18 cellular contexts compared by ENCODE assay signal in the genomic region with DNA sequence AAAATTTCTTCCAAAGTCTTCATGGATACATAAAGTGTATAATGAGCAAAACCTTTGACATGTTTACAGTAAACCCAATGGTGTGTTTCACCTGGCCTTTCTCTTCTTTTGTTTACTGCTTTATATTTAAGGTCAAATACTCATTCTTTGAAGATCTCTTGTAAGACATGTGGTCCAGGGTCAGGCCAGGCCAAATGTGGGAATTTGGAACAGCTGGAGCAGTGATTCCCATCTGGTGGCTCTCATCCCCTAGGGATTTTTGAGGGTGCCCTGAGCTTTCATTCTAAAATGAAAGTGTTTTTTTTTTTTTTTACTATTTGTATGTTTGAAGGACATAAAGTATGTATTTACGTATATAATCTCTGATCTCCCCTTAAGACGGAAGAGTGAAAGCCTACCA.
"Had no signal": no experiment of that assay in that cellular context is flagged by ENCODE, and none has a peak within 500 bp of the region (broad histone marks: within the 10 kb centered on the region; RNA-seq: fewer than 3 reads in every experiment).

No MANE protein-coding gene starts in this region.

- H3K4me3 ChIP-seq: body of pancreas, colonic mucosa, gastrocnemius medialis, heart left ventricle, tibial nerve had no signal

- H3K27ac ChIP-seq: body of pancreas, colonic mucosa, gastrocnemius medialis, heart left ventricle, tibial nerve had no signal

- H3K27me3 ChIP-seq: body of pancreas, colonic mucosa, gastrocnemius medialis, heart left ventricle, tibial nerve had no signal

- H3K36me3 ChIP-seq: colonic mucosa, gastrocnemius medialis, heart left ventricle, tibial nerve had no signal

- H3K9me3 Mint-ChIP-seq: activated CD4-positive, alpha-beta T cell treated with anti-CD3 and anti-CD28 coated beads, Interleukin-2, amount 10 ng/mL, durations not matched to agents 24 days and 14 days; activated naive CD4-positive, alpha-beta T cell treated with anti-CD3 and anti-CD28 coated beads, Interleukin-2, amount 50 U/mL, for 72 hours; stimulated activated naive CD8-positive, alpha-beta T cell treated with anti-CD3 and anti-CD28 coated beads, Interleukin-15, Interleukin-2, amounts not matched to agents 100 ng/mL and 50 ng/mL, for 24 hours had no signal

- DNase-seq: activated CD4-positive, alpha-beta T cell treated with anti-CD3 and anti-CD28 coated beads, Interleukin-2, amount 10 ng/mL, durations not matched to agents 24 days and 14 days; activated CD8-positive, alpha-beta T cell treated with anti-CD3 and anti-CD28 coated beads, Interleukin-2, amount 10 ng/mL, durations not matched to agents 7 days and 5 days; activated gamma-delta T cell treated with Interleukin-2 at 50 U/mL for 16 hours; activated T-cell treated with anti-CD3 and anti-CD28 coated beads, Interleukin-2, amount 50 U/mL, for 48 hours; amygdala; body of pancreas; colonic mucosa; gastrocnemius medialis; heart left ventricle; kidney; midbrain; T-helper 1 cell had no signal

- H3K27me3 Mint-ChIP-seq: progenitor cell of endocrine pancreas; stimulated activated naive CD8-positive, alpha-beta T cell treated with anti-CD3 and anti-CD28 coated beads, Interleukin-15, Interleukin-2, amounts not matched to agents 100 ng/mL and 50 ng/mL, for 24 hours had no signal

- H3K4me1 ChIP-seq: colonic mucosa, gastrocnemius medialis had no signal

- H3K27ac Mint-ChIP-seq: activated CD4-positive, alpha-beta T cell treated with anti-CD3 and anti-CD28 coated beads, Interleukin-2, amount 10 ng/mL, durations not matched to agents 24 days and 14 days; activated CD8-positive, alpha-beta T cell treated with anti-CD3 and anti-CD28 coated beads, Interleukin-2, amount 10 ng/mL, durations not matched to agents 7 days and 5 days; activated naive CD4-positive, alpha-beta T cell treated with anti-CD3 and anti-CD28 coated beads, Interleukin-2, amount 50 U/mL, for 72 hours; stimulated activated naive CD8-positive, alpha-beta T cell treated with anti-CD3 and anti-CD28 coated beads, Interleukin-15, Interleukin-2, amounts not matched to agents 100 ng/mL and 50 ng/mL, for 24 hours had no signal

- H3K9me3 ChIP-seq: body of pancreas, colonic mucosa, gastrocnemius medialis, heart left ventricle, tibial nerve had no signal

- H3K4me3 Mint-ChIP-seq: activated CD4-positive, alpha-beta T cell treated with anti-CD3 and anti-CD28 coated beads, Interleukin-2, amount 10 ng/mL, durations not matched to agents 24 days and 14 days; activated CD8-positive, alpha-beta T cell treated with anti-CD3 and anti-CD28 coated beads, Interleukin-2, amount 10 ng/mL, durations not matched to agents 7 days and 5 days; neural crest cell; stimulated activated naive CD8-positive, alpha-beta T cell treated with anti-CD3 and anti-CD28 coated beads, Interleukin-15, Interleukin-2, amounts not matched to agents 100 ng/mL and 50 ng/mL, for 24 hours had no signal

- ATAC-seq: activated CD8-positive, alpha-beta T cell treated with anti-CD3 and anti-CD28 coated beads, Interleukin-2, amount 10 ng/mL, durations not matched to agents 7 days and 5 days; body of pancreas; gastrocnemius medialis; left lobe of liver had no signal
